ENCODE assay signal across 1 cellular context in the genomic region with DNA sequence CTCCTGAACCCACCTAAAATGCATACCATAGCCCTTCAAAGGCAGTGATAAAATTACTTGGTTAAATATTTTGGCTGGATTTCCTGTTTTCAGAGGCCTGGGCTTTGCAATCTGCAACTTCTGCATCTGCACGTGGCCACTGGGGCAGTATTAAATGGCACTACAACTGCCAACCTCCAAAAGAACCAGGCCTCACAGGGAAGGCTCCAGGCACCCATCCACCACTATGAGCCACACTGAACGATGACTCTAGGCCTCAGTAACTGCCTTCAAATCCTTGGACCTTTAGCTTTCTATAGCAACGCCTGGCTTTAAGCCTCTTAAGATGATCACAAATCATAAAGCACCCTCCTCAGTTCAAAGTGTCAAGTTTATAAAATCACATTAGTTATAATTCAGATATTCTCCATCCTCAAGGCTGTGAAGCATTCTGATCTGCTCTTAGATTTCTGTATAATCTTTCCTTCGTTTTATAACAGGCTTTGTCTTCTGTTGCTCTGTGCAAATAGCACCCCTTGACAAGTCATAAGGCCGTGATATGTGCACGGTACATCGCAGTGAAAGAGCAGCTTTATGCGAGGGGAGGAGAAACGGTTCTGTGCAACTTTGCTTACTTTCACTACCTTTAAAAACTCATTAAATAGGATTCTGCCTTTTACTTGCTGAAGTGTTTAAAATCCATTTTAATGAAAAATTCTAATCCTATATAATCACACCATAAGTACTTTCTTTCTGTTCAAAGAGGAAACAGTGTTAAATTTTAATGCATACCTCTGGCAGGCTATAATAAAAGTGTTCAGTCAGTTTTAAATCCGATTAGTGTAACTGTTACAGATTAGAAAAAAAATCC.
TF ChIP-seq lines count a peak whose summit lies in the region.

No MANE protein-coding gene starts in this region.

TF ChIP-seq in K562, 482 proteins besides CTCF, POLR2A, EP300 and RAD21 (continued from another document):
- TF ChIP-seq, protein P1, sequence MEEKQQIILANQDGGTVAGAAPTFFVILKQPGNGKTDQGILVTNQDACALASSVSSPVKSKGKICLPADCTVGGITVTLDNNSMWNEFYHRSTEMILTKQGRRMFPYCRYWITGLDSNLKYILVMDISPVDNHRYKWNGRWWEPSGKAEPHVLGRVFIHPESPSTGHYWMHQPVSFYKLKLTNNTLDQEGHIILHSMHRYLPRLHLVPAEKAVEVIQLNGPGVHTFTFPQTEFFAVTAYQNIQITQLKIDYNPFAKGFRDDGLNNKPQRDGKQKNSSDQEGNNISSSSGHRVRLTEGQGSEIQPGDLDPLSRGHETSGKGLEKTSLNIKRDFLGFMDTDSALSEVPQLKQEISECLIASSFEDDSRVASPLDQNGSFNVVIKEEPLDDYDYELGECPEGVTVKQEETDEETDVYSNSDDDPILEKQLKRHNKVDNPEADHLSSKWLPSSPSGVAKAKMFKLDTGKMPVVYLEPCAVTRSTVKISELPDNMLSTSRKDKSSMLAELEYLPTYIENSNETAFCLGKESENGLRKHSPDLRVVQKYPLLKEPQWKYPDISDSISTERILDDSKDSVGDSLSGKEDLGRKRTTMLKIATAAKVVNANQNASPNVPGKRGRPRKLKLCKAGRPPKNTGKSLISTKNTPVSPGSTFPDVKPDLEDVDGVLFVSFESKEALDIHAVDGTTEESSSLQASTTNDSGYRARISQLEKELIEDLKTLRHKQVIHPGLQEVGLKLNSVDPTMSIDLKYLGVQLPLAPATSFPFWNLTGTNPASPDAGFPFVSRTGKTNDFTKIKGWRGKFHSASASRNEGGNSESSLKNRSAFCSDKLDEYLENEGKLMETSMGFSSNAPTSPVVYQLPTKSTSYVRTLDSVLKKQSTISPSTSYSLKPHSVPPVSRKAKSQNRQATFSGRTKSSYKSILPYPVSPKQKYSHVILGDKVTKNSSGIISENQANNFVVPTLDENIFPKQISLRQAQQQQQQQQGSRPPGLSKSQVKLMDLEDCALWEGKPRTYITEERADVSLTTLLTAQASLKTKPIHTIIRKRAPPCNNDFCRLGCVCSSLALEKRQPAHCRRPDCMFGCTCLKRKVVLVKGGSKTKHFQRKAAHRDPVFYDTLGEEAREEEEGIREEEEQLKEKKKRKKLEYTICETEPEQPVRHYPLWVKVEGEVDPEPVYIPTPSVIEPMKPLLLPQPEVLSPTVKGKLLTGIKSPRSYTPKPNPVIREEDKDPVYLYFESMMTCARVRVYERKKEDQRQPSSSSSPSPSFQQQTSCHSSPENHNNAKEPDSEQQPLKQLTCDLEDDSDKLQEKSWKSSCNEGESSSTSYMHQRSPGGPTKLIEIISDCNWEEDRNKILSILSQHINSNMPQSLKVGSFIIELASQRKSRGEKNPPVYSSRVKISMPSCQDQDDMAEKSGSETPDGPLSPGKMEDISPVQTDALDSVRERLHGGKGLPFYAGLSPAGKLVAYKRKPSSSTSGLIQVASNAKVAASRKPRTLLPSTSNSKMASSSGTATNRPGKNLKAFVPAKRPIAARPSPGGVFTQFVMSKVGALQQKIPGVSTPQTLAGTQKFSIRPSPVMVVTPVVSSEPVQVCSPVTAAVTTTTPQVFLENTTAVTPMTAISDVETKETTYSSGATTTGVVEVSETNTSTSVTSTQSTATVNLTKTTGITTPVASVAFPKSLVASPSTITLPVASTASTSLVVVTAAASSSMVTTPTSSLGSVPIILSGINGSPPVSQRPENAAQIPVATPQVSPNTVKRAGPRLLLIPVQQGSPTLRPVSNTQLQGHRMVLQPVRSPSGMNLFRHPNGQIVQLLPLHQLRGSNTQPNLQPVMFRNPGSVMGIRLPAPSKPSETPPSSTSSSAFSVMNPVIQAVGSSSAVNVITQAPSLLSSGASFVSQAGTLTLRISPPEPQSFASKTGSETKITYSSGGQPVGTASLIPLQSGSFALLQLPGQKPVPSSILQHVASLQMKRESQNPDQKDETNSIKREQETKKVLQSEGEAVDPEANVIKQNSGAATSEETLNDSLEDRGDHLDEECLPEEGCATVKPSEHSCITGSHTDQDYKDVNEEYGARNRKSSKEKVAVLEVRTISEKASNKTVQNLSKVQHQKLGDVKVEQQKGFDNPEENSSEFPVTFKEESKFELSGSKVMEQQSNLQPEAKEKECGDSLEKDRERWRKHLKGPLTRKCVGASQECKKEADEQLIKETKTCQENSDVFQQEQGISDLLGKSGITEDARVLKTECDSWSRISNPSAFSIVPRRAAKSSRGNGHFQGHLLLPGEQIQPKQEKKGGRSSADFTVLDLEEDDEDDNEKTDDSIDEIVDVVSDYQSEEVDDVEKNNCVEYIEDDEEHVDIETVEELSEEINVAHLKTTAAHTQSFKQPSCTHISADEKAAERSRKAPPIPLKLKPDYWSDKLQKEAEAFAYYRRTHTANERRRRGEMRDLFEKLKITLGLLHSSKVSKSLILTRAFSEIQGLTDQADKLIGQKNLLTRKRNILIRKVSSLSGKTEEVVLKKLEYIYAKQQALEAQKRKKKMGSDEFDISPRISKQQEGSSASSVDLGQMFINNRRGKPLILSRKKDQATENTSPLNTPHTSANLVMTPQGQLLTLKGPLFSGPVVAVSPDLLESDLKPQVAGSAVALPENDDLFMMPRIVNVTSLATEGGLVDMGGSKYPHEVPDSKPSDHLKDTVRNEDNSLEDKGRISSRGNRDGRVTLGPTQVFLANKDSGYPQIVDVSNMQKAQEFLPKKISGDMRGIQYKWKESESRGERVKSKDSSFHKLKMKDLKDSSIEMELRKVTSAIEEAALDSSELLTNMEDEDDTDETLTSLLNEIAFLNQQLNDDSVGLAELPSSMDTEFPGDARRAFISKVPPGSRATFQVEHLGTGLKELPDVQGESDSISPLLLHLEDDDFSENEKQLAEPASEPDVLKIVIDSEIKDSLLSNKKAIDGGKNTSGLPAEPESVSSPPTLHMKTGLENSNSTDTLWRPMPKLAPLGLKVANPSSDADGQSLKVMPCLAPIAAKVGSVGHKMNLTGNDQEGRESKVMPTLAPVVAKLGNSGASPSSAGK (IDR thresholded peaks at IDR 0.05): 0 out of 2 replicates have a peak, but pooled peaks have one; percentile 29
- TF ChIP-seq RHOXF2B (CRISPR knock-in tag; conservative IDR thresholded peaks at IDR 0.05) (no peak), ATF6 (CRISPR knock-in tag; IDR thresholded peaks at IDR 0.05) (no peak), MCM2 (IDR thresholded peaks at IDR 0.05; ENCODE audit: low read depth) (no peak), CSDE1 (IDR thresholded peaks at IDR 0.05) (no peak), MIER1 (IDR thresholded peaks at IDR 0.05; ENCODE audit: low read depth) (no peak), MAZ (CRISPR knock-in tag; conservative IDR thresholded peaks at IDR 0.05 in 1 of 2, IDR thresholded peaks at IDR 0.05 in 1 of 2) (no peak)
